ENCODE assay signal across 8 cellular contexts in the genomic region with DNA sequence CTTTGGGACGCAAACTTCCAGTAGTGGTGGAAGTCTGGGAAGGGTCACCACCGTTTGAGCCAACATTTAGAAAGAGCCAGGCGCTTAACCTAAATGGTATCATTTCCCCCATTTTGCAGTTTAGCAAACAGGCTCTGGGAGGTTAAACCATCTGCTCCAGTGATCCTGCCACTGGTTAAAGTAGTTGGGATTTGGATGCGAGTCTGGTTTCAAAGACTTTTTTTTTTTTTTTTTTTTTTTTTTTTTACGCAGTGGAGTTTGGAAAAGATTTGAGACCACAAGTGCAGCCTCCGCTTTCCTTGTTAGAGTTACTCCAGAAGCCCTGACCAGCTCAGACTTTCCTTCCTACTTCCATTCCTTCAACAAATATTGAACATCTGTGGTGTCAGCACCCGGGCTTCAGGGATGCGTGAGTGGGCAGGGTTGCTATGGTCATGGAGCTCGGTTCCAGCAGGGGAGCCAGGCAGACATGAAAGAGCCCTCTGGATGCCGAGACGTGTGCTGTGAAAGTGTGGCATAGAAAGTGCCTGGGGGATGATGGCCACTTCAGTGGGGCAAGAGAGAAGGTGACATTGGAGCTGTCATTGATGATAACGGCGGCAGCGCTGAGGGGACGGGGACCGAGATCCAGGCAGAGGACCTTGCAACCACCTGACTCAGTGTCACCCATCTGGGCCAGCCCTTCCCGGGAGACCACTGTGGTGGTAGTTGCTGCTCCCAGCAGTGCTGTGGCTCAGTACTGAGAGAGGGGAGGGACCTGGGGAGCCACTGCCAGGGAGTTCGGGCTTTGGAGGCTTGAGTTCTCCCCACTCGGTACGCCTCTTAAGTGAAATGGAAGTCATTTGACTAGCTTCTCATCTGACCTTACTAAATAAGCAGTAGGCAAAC. TPM values are rescaled to one million over a fixed set of nuclear protein-coding genes. Genes with fewer than 3 reads are reported as not detected.
DNase-seq lines count a peak whose midpoint lies in the region; ATAC-seq and TF ChIP-seq lines count a peak whose summit lies in the region.

No MANE protein-coding gene starts in this region.

- H3K27me3 ChIP-seq in Karpas-422 (ENCODE audit: low read length): no peaks in the 10 kb centered on the region
- peaks cover 31% of the 10 kb centered on the region for H3K27me3 ChIP-seq in cardiac muscle cell

- peak overlapping the region; percentile 74 for H3K4me2 ChIP-seq in Karpas-422 (ENCODE audit: low read depth, low read length, poor library complexity, severe bottlenecking)

- H3K4me1 ChIP-seq in Karpas-422 (ENCODE audit: low read length) (peaks cover 59% of the 10 kb centered on the region), cardiac muscle cell (ENCODE audit: low read depth) (peaks cover 27% of the 10 kb centered on the region)

- TF ChIP-seq CTCF in cardiac muscle cell (IDR thresholded peaks at IDR 0.05; ENCODE audit: low read depth, low read length): no peak

- intact Hi-C loops in posterior vena cava (cut with DNase I): no loop called here

- H3K9ac ChIP-seq in Karpas-422 (ENCODE audit: low read length): peak overlapping the region; percentile 99

- peaks cover 33% of the 10 kb centered on the region for H3K4me1 Mint-ChIP-seq in activated T-cell treated with anti-CD3 and anti-CD28 coated beads, Interleukin-2, amount 50 U/mL, for 24 hours (ENCODE audit: low read depth)

- no peaks in the 10 kb centered on the region for H3K9me2 ChIP-seq in Karpas-422 (replicated peaks; ENCODE audit: insufficient read depth, low read length)

- H3K27ac ChIP-seq in Karpas-422 (ENCODE audit: low read length): peak overlapping the region; percentile 92
- H3K27ac ChIP-seq in cardiac muscle cell: peak overlapping the region; percentile 90

- ATAC-seq in HG03139 (IDR thresholded peaks at IDR 0.05; ENCODE audit: unreplicated experiment): no peak

- H3K36me3 ChIP-seq in Karpas-422 (ENCODE audit: insufficient read depth, low read length) (no peaks in the 10 kb centered on the region), cardiac muscle cell (no peaks in the 10 kb centered on the region)

- no peaks in the 10 kb centered on the region for H3K79me2 ChIP-seq in Karpas-422 (ENCODE audit: low read length)

- peak overlapping the region; percentile 98 for H3K27ac Mint-ChIP-seq in activated T-cell treated with anti-CD3 and anti-CD28 coated beads, Interleukin-2, amount 50 U/mL, for 24 hours

- peak overlapping the region; percentile 61; the same call in 1 of the 2 replicates for H2AFZ ChIP-seq in Karpas-422 (ENCODE audit: low read length)

- H3K4me3 ChIP-seq in Karpas-422 (ENCODE audit: low read length) (peak overlapping the region; percentile 93), cardiac muscle cell (peak overlapping the region; percentile 96)

- H3K4me3 Mint-ChIP-seq in activated T-cell treated with anti-CD3 and anti-CD28 coated beads, Interleukin-2, amount 50 U/mL, for 24 hours: peak overlapping the region; percentile 83

- H3K9me3 Mint-ChIP-seq in activated T-cell treated with anti-CD3 and anti-CD28 coated beads, Interleukin-2, amount 50 U/mL, for 24 hours: no peaks in the 10 kb centered on the region

- H3K9me3 ChIP-seq in Karpas-422 (ENCODE audit: low read length) (no peaks in the 10 kb centered on the region), cardiac muscle cell (ENCODE audit: low read depth) (no peaks in the 10 kb centered on the region)

- no peaks in the 10 kb centered on the region for H3K36me3 Mint-ChIP-seq in activated T-cell treated with anti-CD3 and anti-CD28 coated beads, Interleukin-2, amount 50 U/mL, for 24 hours (ENCODE audit: low read depth)

- peaks cover 11% of the 10 kb centered on the region for H3K27me3 Mint-ChIP-seq in activated T-cell treated with anti-CD3 and anti-CD28 coated beads, Interleukin-2, amount 50 U/mL, for 24 hours

- no peaks in the 10 kb centered on the region for H4K20me1 ChIP-seq in Karpas-422 (ENCODE audit: insufficient read depth, low read depth, low read length)

- DNase-seq in ELR (ENCODE audit: low read depth): peak; percentile 55
- DNase-seq in Karpas-422: peak; percentile 80
- peak; percentile 54 for DNase-seq in activated T-cell treated with anti-CD3 and anti-CD28 coated beads, Interleukin-2, amount 50 U/mL, for 24 hours
- DNase-seq in cardiac muscle cell (ENCODE audit: low read depth in 1 of 2, low spot score in 1 of 2): peak; percentile 50 to 53
- DNase-seq in posterior vena cava (ENCODE audit: low spot score): peak; percentile 85
- DNase-seq in activated CD4-positive, CD25-positive, alpha-beta regulatory T cell treated with anti-CD3 and anti-CD28 coated beads, Interleukin-2, amount 50 U/mL, for 72 hours: no peak
- DNase-seq in GM19240 (ENCODE audit: insufficient read length, low spot score): no peak

RNA-seq across cellular contexts. Expression of gene RNU6-1, which starts 1.1 kb away (rescaled TPM):
- not detected in 2 replicates for total RNA-seq in Karpas-422 (2014; rRNA removed; shearing (Covaris generic); ENCODE audit: low replicate concordance)
- total RNA-seq in cardiac muscle cell (not detected in 2 replicates), posterior vena cava (not detected)
- not detected in 2 replicates for polyA plus RNA-seq in cardiac muscle cell

RNA-seq across cellular contexts. Expression of gene SKOR1, which starts 15.7 kb away (rescaled TPM):
- total RNA-seq in Karpas-422 (2014; rRNA removed; shearing (Covaris generic); ENCODE audit: low replicate concordance): 0.43 and 0.45 TPM in 2 replicates
- total RNA-seq in cardiac muscle cell (0.85 and 1.1 TPM in 2 replicates), posterior vena cava (under 1 TPM; 0.51 to 0.76 TPM)
- polyA plus RNA-seq in cardiac muscle cell: 0.24 TPM in 1 of 2 replicates, not detected in the other

Comparison
In these comparisons a context has a peak if more than half of its experiments do, and no peak if none do; other contexts are left out.
1. DNase-seq: peak in ELR (single experiment), Karpas-422 (single experiment), activated T-cell treated with anti-CD3 and anti-CD28 coated beads, Interleukin-2, amount 50 U/mL, for 24 hours (single experiment), cardiac muscle cell (2 of 2) and posterior vena cava (single experiment); none in activated CD4-positive, CD25-positive, alpha-beta regulatory T cell treated with anti-CD3 and anti-CD28 coated beads, Interleukin-2, amount 50 U/mL, for 72 hours (single experiment) and GM19240 (single experiment).